ENCODE assay signal across 9 cellular contexts in genomic region chr9:37994639-37995347, GRCh38.
DNase-seq lines count a peak whose midpoint lies in the region; ATAC-seq and TF ChIP-seq lines count a peak whose summit lies in the region.
"Had no signal": no experiment of that assay in that cellular context is flagged by ENCODE, and none has a peak within 500 bp of the region (broad histone marks: within the 10 kb centered on the region; RNA-seq: fewer than 3 reads in every experiment).

No MANE protein-coding gene starts in this region.

- CTCF ChIA-PET in activated naive CD4-positive, alpha-beta T cell treated with anti-CD3 and anti-CD28 coated beads, Interleukin-2, amount 10 ng/mL, durations not matched to agents 7 days and 5 days (lab: Charles Lee) = interaction anchor here (0.7 to 1.2 kb wide), 2 partner anchors 90 to 91 kb away, joined by 3 to 4 read pairs; no protein-coding TSS in a partner anchor
- CTCF ChIA-PET in CD8-positive, alpha-beta T cell (lab: Charles Lee) = no interaction called here

- no peaks in the 10 kb centered on the region for H3K9me3 Mint-ChIP-seq in activated naive CD4-positive, alpha-beta T cell treated with anti-CD3 and anti-CD28 coated beads, Interleukin-2, amount 10 ng/mL, durations not matched to agents 7 days and 5 days
- no peaks in the 10 kb centered on the region for H3K9me3 Mint-ChIP-seq in CD8-positive, alpha-beta T cell

- H3K4me3 ChIP-seq in right atrium auricular region (no peak overlapping the region), smooth muscle cell (no peak overlapping the region)
- H3K4me3 ChIP-seq in CD8-positive, alpha-beta T cell (ENCODE audit: low read depth, low read length) = no peak overlapping the region

- peak overlapping the region; percentile 72 for H3K4me2 ChIP-seq in smooth muscle cell

- H3K4me1 Mint-ChIP-seq in activated naive CD4-positive, alpha-beta T cell treated with anti-CD3 and anti-CD28 coated beads, Interleukin-2, amount 10 ng/mL, durations not matched to agents 7 days and 5 days = peaks cover 20% of the 10 kb centered on the region
- peaks cover 8% of the 10 kb centered on the region for H3K4me1 Mint-ChIP-seq in CD8-positive, alpha-beta T cell (ENCODE audit: low read depth)

- 28% methylated on average over 15 of the region's 15 CpGs for WGBS in smooth muscle cell (ENCODE audit: low lambda C conversion rate)

- POLR2A ChIA-PET in CD8-positive, alpha-beta T cell (lab: Charles Lee) = no interaction called here

- peaks cover 70% of the 10 kb centered on the region for H3K79me2 ChIP-seq in smooth muscle cell (ENCODE audit: low read depth)

- DNase-seq in AG08396 (ENCODE audit: low spot score) (peak; percentile 68), NCI-H2196 treated with DMSO at 0.1 percent for 48 hours (lab: John Stamatoyannopoulos, UW; ENCODE audit: unreplicated experiment) (peak; percentile 74), right atrium auricular region (ENCODE audit: low spot score) (peak; percentile 89), smooth muscle cell (lab: John Stamatoyannopoulos, UW; ENCODE audit: unreplicated experiment) (peak; percentile 42)
- peak; percentile 31 for DNase-seq in activated naive CD4-positive, alpha-beta T cell treated with anti-CD3 and anti-CD28 coated beads, Interleukin-2, amount 10 ng/mL, durations not matched to agents 7 days and 5 days
- no peak for DNase-seq in CD8-positive, alpha-beta T cell

- peak; percentile 78 for ATAC-seq in GM18511 (IDR thresholded peaks at IDR 0.05; ENCODE audit: unreplicated experiment)
- ATAC-seq in HG03039 (IDR thresholded peaks at IDR 0.05; ENCODE audit: unreplicated experiment) = peak; percentile 72
- no peak for ATAC-seq in CD8-positive, alpha-beta T cell
- ATAC-seq: HCT116 had no signal

- H3K27me3 ChIP-seq in right atrium auricular region (no peaks in the 10 kb centered on the region), smooth muscle cell (ENCODE audit: low read depth) (no peaks in the 10 kb centered on the region)
- no peaks in the 10 kb centered on the region for H3K27me3 ChIP-seq in CD8-positive, alpha-beta T cell (ENCODE audit: insufficient read depth, low read length)

- H3F3A ChIP-seq in smooth muscle cell (ENCODE audit: low read depth) = peaks cover 26% of the 10 kb centered on the region

- no peak overlapping the region for H2AFZ ChIP-seq in smooth muscle cell (ENCODE audit: low read depth)

- no peaks in the 10 kb centered on the region for H3K9me3 ChIP-seq in right atrium auricular region
- H3K9me3 ChIP-seq in smooth muscle cell (replicated peaks; ENCODE audit: low read depth) = no peaks in the 10 kb centered on the region
- no peaks in the 10 kb centered on the region for H3K9me3 ChIP-seq in CD8-positive, alpha-beta T cell (ENCODE audit: low read length)

- peaks cover 8% of the 10 kb centered on the region for H3K27me3 Mint-ChIP-seq in activated naive CD4-positive, alpha-beta T cell treated with anti-CD3 and anti-CD28 coated beads, Interleukin-2, amount 10 ng/mL, durations not matched to agents 7 days and 5 days
- peaks cover 2% of the 10 kb centered on the region for H3K27me3 Mint-ChIP-seq in CD8-positive, alpha-beta T cell (ENCODE audit: low read depth)

- H3K27ac ChIP-seq in right atrium auricular region (peak overlapping the region; percentile 82 to 92), smooth muscle cell (ENCODE audit: low read depth) (peak overlapping the region; percentile 94)
- H3K27ac ChIP-seq in CD8-positive, alpha-beta T cell (ENCODE audit: low read depth, low read length) = no peak overlapping the region

- TF ChIP-seq CTCF in right atrium auricular region (IDR thresholded peaks at IDR 0.05) (no peak), smooth muscle cell (IDR thresholded peaks at IDR 0.05; ENCODE audit: borderline replicate concordance, insufficient read depth, poor library complexity, severe bottlenecking) (no peak)
- no peak for TF ChIP-seq CTCF in CD8-positive, alpha-beta T cell (IDR thresholded peaks at IDR 0.05)

- peaks cover 0 to 83% of the 10 kb centered on the region in 2 donors for H3K4me1 ChIP-seq in right atrium auricular region
- H3K4me1 ChIP-seq in smooth muscle cell (ENCODE audit: low read depth) = peaks cover 30% of the 10 kb centered on the region
- no peaks in the 10 kb centered on the region for H3K4me1 ChIP-seq in CD8-positive, alpha-beta T cell (ENCODE audit: insufficient read depth, low read length)

- no peak overlapping the region for H3K27ac Mint-ChIP-seq in activated naive CD4-positive, alpha-beta T cell treated with anti-CD3 and anti-CD28 coated beads, Interleukin-2, amount 10 ng/mL, durations not matched to agents 7 days and 5 days
- no peak overlapping the region for H3K27ac Mint-ChIP-seq in CD8-positive, alpha-beta T cell

- peak overlapping the region; percentile 83 for H3K9ac ChIP-seq in smooth muscle cell (ENCODE audit: low read depth)

- peaks cover 61% of the 10 kb centered on the region for H4K20me1 ChIP-seq in smooth muscle cell (ENCODE audit: low read depth)

- H3K36me3 ChIP-seq in right atrium auricular region (no peaks in the 10 kb centered on the region), smooth muscle cell (ENCODE audit: low read depth) (no peaks in the 10 kb centered on the region)
- no peaks in the 10 kb centered on the region for H3K36me3 ChIP-seq in CD8-positive, alpha-beta T cell (ENCODE audit: insufficient read depth, low read length)

- H3K36me3 Mint-ChIP-seq in activated naive CD4-positive, alpha-beta T cell treated with anti-CD3 and anti-CD28 coated beads, Interleukin-2, amount 10 ng/mL, durations not matched to agents 7 days and 5 days = no peaks in the 10 kb centered on the region
- no peaks in the 10 kb centered on the region for H3K36me3 Mint-ChIP-seq in CD8-positive, alpha-beta T cell

- H3K4me3 Mint-ChIP-seq in activated naive CD4-positive, alpha-beta T cell treated with anti-CD3 and anti-CD28 coated beads, Interleukin-2, amount 10 ng/mL, durations not matched to agents 7 days and 5 days = no peak overlapping the region
- H3K4me3 Mint-ChIP-seq in CD8-positive, alpha-beta T cell = no peak overlapping the region

- intact Hi-C loops in CD8-positive, alpha-beta T cell (cut with DNase I, micrococcal nuclease) = loop anchor here in 1 of 2 experiments (10.0 kb wide), 1 partner anchor 60 kb away; no protein-coding TSS in a partner anchor

Comparison
In these comparisons a context has a peak if more than half of its experiments do, and no peak if none do; other contexts are left out.
1. DNase-seq: peak in AG08396 (single experiment), NCI-H2196 treated with DMSO at 0.1 percent for 48 hours (single experiment), activated naive CD4-positive, alpha-beta T cell treated with anti-CD3 and anti-CD28 coated beads, Interleukin-2, amount 10 ng/mL, durations not matched to agents 7 days and 5 days (single experiment), right atrium auricular region (single experiment) and smooth muscle cell (single experiment); none in CD8-positive, alpha-beta T cell (0 of 7).